8 cellular contexts compared by ENCODE assay signal in the genomic region with DNA sequence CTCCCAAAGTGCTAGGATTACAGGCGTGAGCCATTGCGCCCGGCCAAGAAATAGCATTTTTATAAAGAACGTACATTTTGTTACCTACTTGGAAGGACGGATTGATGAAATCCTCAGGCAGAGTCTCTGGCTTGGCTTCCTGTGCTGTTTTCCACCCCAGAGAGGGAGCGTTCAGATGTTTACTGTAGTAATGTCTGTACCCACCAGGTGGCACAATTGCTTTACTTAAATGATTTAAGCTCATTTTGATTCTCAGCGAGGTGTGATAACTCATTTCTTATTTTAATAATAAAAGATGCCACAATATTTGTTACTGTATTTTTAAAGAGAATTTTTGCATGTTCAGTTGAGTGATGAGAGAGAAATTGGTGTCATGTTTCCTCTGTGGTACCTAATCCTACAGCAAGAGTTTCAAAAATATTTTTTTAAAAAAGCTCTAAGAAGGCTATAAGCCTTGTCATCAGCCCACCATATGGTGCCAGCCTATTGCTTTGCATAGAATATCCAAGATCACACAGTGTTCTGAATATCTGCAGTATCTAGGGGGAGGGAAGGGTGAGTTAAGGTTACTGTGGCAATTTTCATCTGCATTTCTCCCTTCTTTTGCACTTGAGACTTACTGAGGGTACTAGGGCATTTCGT.
DNase-seq lines count a peak whose midpoint lies in the region; ATAC-seq, FAIRE-seq and TF ChIP-seq lines count a peak whose summit lies in the region.

No MANE protein-coding gene starts in this region.

- H3K4me3 ChIP-seq in cardiac fibroblast (replicated peaks in 1 of 2; ENCODE audit: low read depth in 2 of 2, low read length in 2 of 2) (no peak overlapping the region), keratinocyte (ENCODE audit: control insufficient read depth in 2 of 3, extremely low read depth in 1 of 3, insufficient read depth in 2 of 3, low read depth in 1 of 3, low read length in 3 of 3) (no peak overlapping the region)

- H3K9me3 ChIP-seq in keratinocyte (ENCODE audit: control insufficient read depth, low read depth, low read length): no peaks in the 10 kb centered on the region

- no peak overlapping the region for H3K4me2 ChIP-seq in keratinocyte (ENCODE audit: control insufficient read depth, extremely low read depth, insufficient read depth, low read depth, low read length)

- peak; percentile 88 for FAIRE-seq in TTC549 (lab: Jason Lieb, UNC)
- FAIRE-seq in keratinocyte (lab: Jason Lieb, UNC): no peak

- H3K9me1 ChIP-seq in keratinocyte (ENCODE audit: control insufficient read depth, extremely low read depth, insufficient read depth, low read length): no peaks in the 10 kb centered on the region

- H3K4me1 ChIP-seq in keratinocyte (ENCODE audit: control insufficient read depth, extremely low read depth, insufficient read depth, low read length): peaks cover 3% of the 10 kb centered on the region

- no peak for ATAC-seq in HG03460 (IDR thresholded peaks at IDR 0.05; ENCODE audit: unreplicated experiment)

- TF ChIP-seq CTCF in GM12873 (IDR thresholded peaks at IDR 0.05; ENCODE audit: insufficient read depth, low read depth, low read length, missing control alignments): peak; percentile 57
- peak; percentile 53 for TF ChIP-seq CTCF in cardiac fibroblast (IDR thresholded peaks at IDR 0.05; ENCODE audit: low read depth, low read length)
- peak; percentile 49 to 57 (median 56) for TF ChIP-seq CTCF in keratinocyte (optimal IDR thresholded peaks at IDR 0.05 in 1 of 3, IDR thresholded peaks at IDR 0.05 in 1 of 3, conservative IDR thresholded peaks at IDR 0.05 in 1 of 3; ENCODE audit: extremely low read depth in 1 of 3, insufficient read depth in 2 of 3, low read length in 3 of 3)

- DNase-seq in A172 (ENCODE audit: low spot score) (peak; percentile 42), NCI-H2081 (lab: John Stamatoyannopoulos, UW) (peak; percentile 78 to 79), cardiac fibroblast (ENCODE audit: low read depth in 2 of 2) (peak; percentile 86), keratinocyte (ENCODE audit: low read depth, low spot score) (peak; percentile 21)
- peak; percentile 48 for DNase-seq in stimulated activated CD4-positive, alpha-beta T cell treated with anti-CD3 and anti-CD28 coated beads, Interleukin-1b, Interleukin-23, amount 100 ng/mL, for 48 hours

- dilution Hi-C loops in keratinocyte (cut with MboI; ENCODE audit: extremely low pct_ligation_motif_present, low sequenced_read_pairs): no loop called here

- H3K27ac ChIP-seq in keratinocyte (ENCODE audit: control insufficient read depth, insufficient read depth, low read length): no peak overlapping the region

- H2AFZ ChIP-seq in keratinocyte (ENCODE audit: control insufficient read depth, low read length): no peak overlapping the region

- peaks cover 10% of the 10 kb centered on the region for H4K20me1 ChIP-seq in keratinocyte (ENCODE audit: control insufficient read depth, extremely low read depth, insufficient read depth, low read length)

- no peaks in the 10 kb centered on the region for H3K27me3 ChIP-seq in keratinocyte (ENCODE audit: control insufficient read depth, extremely low read depth, insufficient read depth, low read length)

- peaks cover 56% of the 10 kb centered on the region for H3K79me2 ChIP-seq in keratinocyte (ENCODE audit: control insufficient read depth, insufficient read depth, low read length)

- H3K36me3 ChIP-seq in keratinocyte (ENCODE audit: control insufficient read depth in 2 of 2, extremely low read depth in 1 of 2, insufficient read depth in 2 of 2, low read length in 2 of 2): peaks cover 3 to 4% of the 10 kb centered on the region in 2 experiments

- no peak overlapping the region for H3K9ac ChIP-seq in keratinocyte (ENCODE audit: control insufficient read depth, extremely low read depth, insufficient read depth, low read length)

Comparison
In these comparisons a context has a peak if more than half of its experiments do, and no peak if none do; other contexts are left out.
1. DNase-seq: peak in every context shown above with its lines; median percentile 86 in cardiac fibroblast; 78 in NCI-H2081; 48 in stimulated activated CD4-positive, alpha-beta T cell treated with anti-CD3 and anti-CD28 coated beads, Interleukin-1b, Interleukin-23, amount 100 ng/mL, for 48 hours; 42 in A172; 21 in keratinocyte.